ENCODE assay signal across 4 cellular contexts in genomic region chr20:43601960-43602359, GRCh38. TPM values are rescaled to one million over a fixed set of nuclear protein-coding genes. Genes with fewer than 3 reads are reported as not detected.
"Had no signal": no experiment of that assay in that cellular context is flagged by ENCODE, and none has a peak within 500 bp of the region (broad histone marks: within the 10 kb centered on the region; RNA-seq: fewer than 3 reads in every experiment).

No MANE protein-coding gene starts in this region.

RNA-seq across cellular contexts. Expression of gene SGK2, which starts 43.1 kb away (rescaled TPM):
- total RNA-seq: lung microvascular endothelial cell had no signal
- polyA plus RNA-seq: immature natural killer cell; mammary epithelial cell; naive thymus-derived CD4-positive, alpha-beta T cell had no signal
